In genomic region chr7:90816511-90817142, GRCh38 we compare ENCODE assay signal across 8 cellular contexts.
A peak's percentile ranks its signal among the peaks of the same experiment; 100 is the strongest.
DNase-seq lines count a peak whose midpoint lies in the region; ATAC-seq, FAIRE-seq and TF ChIP-seq lines count a peak whose summit lies in the region.

No MANE protein-coding gene starts in this region.

- DNase-seq in D721Med (ENCODE audit: insufficient read length, low spot score) (no peak), SW480 (ENCODE audit: low spot score) (peak; percentile 62), kidney tubule cell (ENCODE audit: low spot score) (peak; percentile 94), SKM-1 (lab: John Stamatoyannopoulos, UW; ENCODE audit: unreplicated experiment) (no peak), mesenteric fat pad (ENCODE audit: low spot score) (no peak), NCI-H69 (lab: John Stamatoyannopoulos, UW) (no peak)

- no peak for TF ChIP-seq CTCF in D721Med (IDR thresholded peaks at IDR 0.05; ENCODE audit: insufficient read depth, missing control alignments)

- ATAC-seq in GM19452 (IDR thresholded peaks at IDR 0.05; ENCODE audit: unreplicated experiment) (peak; percentile 99), HG03342 (IDR thresholded peaks at IDR 0.05; ENCODE audit: unreplicated experiment) (peak; percentile 100)

- FAIRE-seq in D721Med (lab: Jason Lieb, UNC), result peak; percentile 51

Comparison
In these comparisons a context has a peak if more than half of its experiments do, and no peak if none do; other contexts are left out.
1. DNase-seq: peak in SW480 (single experiment) and kidney tubule cell (single experiment); none in D721Med (single experiment), SKM-1 (single experiment), mesenteric fat pad (single experiment) and NCI-H69 (single experiment).